ENCODE assay signal across 14 cellular contexts in the genomic region with DNA sequence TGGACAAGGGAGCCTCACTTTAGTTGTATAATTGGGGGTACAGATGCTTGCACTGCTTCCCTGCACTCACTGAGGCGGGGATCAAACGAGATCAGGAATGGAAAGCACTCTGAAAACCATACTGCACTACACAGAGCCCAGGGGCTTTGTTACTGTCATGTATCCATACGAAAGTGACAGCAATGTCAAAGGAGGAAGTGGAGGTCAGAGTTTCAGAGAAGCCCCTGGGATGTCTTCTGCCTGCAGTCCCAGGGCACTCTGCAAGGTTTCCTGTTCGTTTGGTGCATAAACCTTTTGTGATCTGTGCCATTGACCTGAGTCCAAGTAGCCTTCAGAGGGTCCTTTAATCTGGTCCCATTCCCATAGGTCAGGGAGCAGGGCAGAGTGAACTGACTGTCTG. TPM values are rescaled to one million over a fixed set of nuclear protein-coding genes. Genes with fewer than 3 reads are reported as not detected.
DNase-seq lines count a peak whose midpoint lies in the region; ATAC-seq and TF ChIP-seq lines count a peak whose summit lies in the region.
"Had no signal": no experiment of that assay in that cellular context is flagged by ENCODE, and none has a peak within 500 bp of the region (broad histone marks: within the 10 kb centered on the region; RNA-seq: fewer than 3 reads in every experiment).

No MANE protein-coding gene starts in this region.

- ATAC-seq in GM18861 (IDR thresholded peaks at IDR 0.05; ENCODE audit: unreplicated experiment), result peak; percentile 45
- peak; percentile 69 for ATAC-seq in GM21717 (IDR thresholded peaks at IDR 0.05; ENCODE audit: unreplicated experiment)
- peak; percentile 51 for ATAC-seq in HG03469 (IDR thresholded peaks at IDR 0.05; ENCODE audit: unreplicated experiment)
- no peak for ATAC-seq in Right ventricle myocardium inferior
- ATAC-seq: activated naive CD4-positive, alpha-beta T cell treated with anti-CD3 and anti-CD28 coated beads, Interleukin-2, amount 50 U/mL, for 72 hours had no signal

- H3K36me3 Mint-ChIP-seq in activated CD4-positive, alpha-beta T cell treated with anti-CD3 and anti-CD28 coated beads, Interleukin-2, amount 10 ng/mL, durations not matched to agents 24 days and 14 days (ENCODE audit: low read depth), result no peaks in the 10 kb centered on the region
- H3K36me3 Mint-ChIP-seq: activated naive CD4-positive, alpha-beta T cell treated with anti-CD3 and anti-CD28 coated beads, Interleukin-2, amount 50 U/mL, for 72 hours had no signal

- no peak overlapping the region for H3K4me3 Mint-ChIP-seq in activated CD4-positive, alpha-beta T cell treated with anti-CD3 and anti-CD28 coated beads, Interleukin-2, amount 10 ng/mL, durations not matched to agents 24 days and 14 days
- H3K4me3 Mint-ChIP-seq: CD4-positive, CD25-positive, alpha-beta regulatory T cell had no signal

- TF ChIP-seq CTCF in GM20000 (IDR thresholded peaks at IDR 0.05; ENCODE audit: extremely low read depth, missing control alignments), result no peak

- no peak overlapping the region for H3K27ac Mint-ChIP-seq in activated CD4-positive, alpha-beta T cell treated with anti-CD3 and anti-CD28 coated beads, Interleukin-2, amount 10 ng/mL, durations not matched to agents 24 days and 14 days
- H3K27ac Mint-ChIP-seq: activated naive CD4-positive, alpha-beta T cell treated with anti-CD3 and anti-CD28 coated beads, Interleukin-2, amount 50 U/mL, for 72 hours; CD4-positive, CD25-positive, alpha-beta regulatory T cell had no signal

- H3K9me3 Mint-ChIP-seq in activated CD4-positive, alpha-beta T cell treated with anti-CD3 and anti-CD28 coated beads, Interleukin-2, amount 10 ng/mL, durations not matched to agents 24 days and 14 days, result no peaks in the 10 kb centered on the region
- H3K9me3 Mint-ChIP-seq: activated naive CD4-positive, alpha-beta T cell treated with anti-CD3 and anti-CD28 coated beads, Interleukin-2, amount 50 U/mL, for 72 hours; CD4-positive, CD25-positive, alpha-beta regulatory T cell had no signal

- DNase-seq in germinal center (ENCODE audit: low spot score), result peak; percentile 48
- DNase-seq in dedifferentiated amniotic fluid mesenchymal stem cell (ENCODE audit: extremely low spot score), result no peak
- no peak for DNase-seq in Right ventricle myocardium inferior (ENCODE audit: missing footprints)
- DNase-seq in activated CD4-positive, alpha-beta T cell treated with anti-CD3 and anti-CD28 coated beads, Interleukin-2, amount 10 ng/mL, durations not matched to agents 24 days and 14 days, result no peak
- no peak for DNase-seq in GM20000 (ENCODE audit: low spot score)
- DNase-seq: CD4-positive, CD25-positive, alpha-beta regulatory T cell; cerebellar nuclear complex; NCI-H1930; stimulated activated naive CD4-positive, alpha-beta T cell treated with Interleukin-2 at 50 U/mL for 16 hours; T-helper 2 cell had no signal

- H3K4me1 Mint-ChIP-seq in activated CD4-positive, alpha-beta T cell treated with anti-CD3 and anti-CD28 coated beads, Interleukin-2, amount 10 ng/mL, durations not matched to agents 24 days and 14 days, result peaks cover 2% of the 10 kb centered on the region

- intact Hi-C loops in Right ventricle myocardium inferior (cut with DNase I), result no loop called here
- intact Hi-C loops in activated CD4-positive, alpha-beta T cell treated with anti-CD3 and anti-CD28 coated beads, Interleukin-2, amount 10 ng/mL, durations not matched to agents 24 days and 14 days (cut with micrococcal nuclease), result no loop called here

- H3K27me3 Mint-ChIP-seq in activated CD4-positive, alpha-beta T cell treated with anti-CD3 and anti-CD28 coated beads, Interleukin-2, amount 10 ng/mL, durations not matched to agents 24 days and 14 days, result peaks cover 27% of the 10 kb centered on the region

RNA-seq across cellular contexts. Expression of a gene that starts 31.2 kb away (rescaled TPM):
- total RNA-seq in Right ventricle myocardium inferior, result 0.30 TPM
- not detected in 2 replicates for total RNA-seq in activated CD4-positive, alpha-beta T cell treated with anti-CD3 and anti-CD28 coated beads, Interleukin-2, amount 10 ng/mL, durations not matched to agents 24 days and 14 days

RNA-seq across cellular contexts. Expression of a gene that starts 44.6 kb away (rescaled TPM):
- total RNA-seq in Right ventricle myocardium inferior, result 4.4 TPM
- total RNA-seq in activated CD4-positive, alpha-beta T cell treated with anti-CD3 and anti-CD28 coated beads, Interleukin-2, amount 10 ng/mL, durations not matched to agents 24 days and 14 days, result 0.21 and 0.47 TPM in 2 replicates
